ENCODE assay signal across 11 cellular contexts in genomic region chr6:34240329-34241248, GRCh38. TPM values are rescaled to one million over a fixed set of nuclear protein-coding genes. Genes with fewer than 3 reads are reported as not detected.
DNase-seq lines count a peak whose midpoint lies in the region; ATAC-seq, FAIRE-seq and TF ChIP-seq lines count a peak whose summit lies in the region.
"Had no signal": no experiment of that assay in that cellular context is flagged by ENCODE, and none has a peak within 500 bp of the region (broad histone marks: within the 10 kb centered on the region; RNA-seq: fewer than 3 reads in every experiment).

No MANE protein-coding gene starts in this region.

- in situ Hi-C loops in mammary epithelial cell (cut with MboI; ENCODE audit: low sequenced_read_pairs in 2 of 2) = no loop called here

- peaks cover 50% of the 10 kb centered on the region for H3K79me2 ChIP-seq in mammary epithelial cell (ENCODE audit: insufficient read depth, low read length)

- H3K4me2 ChIP-seq in mammary epithelial cell (ENCODE audit: insufficient read depth, low read depth, low read length) = peak overlapping the region; percentile 78

- TF ChIP-seq POLR2A in thyroid gland (IDR thresholded peaks at IDR 0.05) = no peak

- H3K27me3 Mint-ChIP-seq in MCF 10A (ENCODE audit: insufficient read depth, unreplicated experiment) (no peaks in the 10 kb centered on the region), activated B cell treated with CpG ODN at 0.5 μM for 24 hours (no peaks in the 10 kb centered on the region)

- peaks cover 44% of the 10 kb centered on the region for H3K4me1 Mint-ChIP-seq in MCF 10A (ENCODE audit: insufficient read depth, unreplicated experiment)
- peaks cover 56% of the 10 kb centered on the region for H3K4me1 Mint-ChIP-seq in activated B cell treated with CpG ODN at 0.5 μM for 24 hours

- no peak overlapping the region for H2AFZ ChIP-seq in mammary epithelial cell (ENCODE audit: low read depth, low read length)

- H3K9me3 ChIP-seq in mammary epithelial cell (replicated peaks; ENCODE audit: insufficient read depth, low read length) (no peaks in the 10 kb centered on the region), iPS DF 6.9 (ENCODE audit: control insufficient read depth, insufficient read depth, low read length) (no peaks in the 10 kb centered on the region), thyroid gland (no peaks in the 10 kb centered on the region)

- no peak overlapping the region for H3K4me3 Mint-ChIP-seq in MCF 10A (ENCODE audit: unreplicated experiment)
- no peak overlapping the region for H3K4me3 Mint-ChIP-seq in activated B cell treated with CpG ODN at 0.5 μM for 24 hours

- H3K27ac Mint-ChIP-seq in MCF 10A (ENCODE audit: low read depth, unreplicated experiment) (no peak overlapping the region), activated B cell treated with CpG ODN at 0.5 μM for 24 hours (peak overlapping the region; percentile 53)

- dilution Hi-C loops in mammary epithelial cell (cut with HindIII; ENCODE audit: low sequenced_read_pairs) = no loop called here

- no peak for TF ChIP-seq CTCF in mammary epithelial cell (conservative IDR thresholded peaks at IDR 0.05 in 1 of 2, IDR thresholded peaks at IDR 0.05 in 1 of 2; ENCODE audit: extremely low read depth in 1 of 2, insufficient read depth in 1 of 2, low read depth in 1 of 2, low read length in 2 of 2)
- TF ChIP-seq CTCF in MCF 10A (IDR thresholded peaks at IDR 0.05; ENCODE audit: unreplicated experiment) = no peak
- no peak for TF ChIP-seq CTCF in activated B cell treated with CpG ODN at 0.5 μM for 24 hours (IDR thresholded peaks at IDR 0.05)
- no peak for TF ChIP-seq CTCF in thyroid gland (IDR thresholded peaks at IDR 0.05)

- intact Hi-C loops in mammary epithelial cell (cut with micrococcal nuclease) (loop anchor here (5.0 kb wide), 1 partner anchor 78 kb away; no protein-coding TSS in a partner anchor), MCF 10A (cut with micrococcal nuclease) (no loop called here), activated B cell treated with CpG ODN at 0.5 μM for 24 hours (cut with micrococcal nuclease) (no loop called here), thyroid gland (cut with DNase I) (no loop called here)

- no peak overlapping the region for H3K9ac ChIP-seq in mammary epithelial cell (ENCODE audit: insufficient read depth, low read length)

- H3K36me3 ChIP-seq in mammary epithelial cell (ENCODE audit: insufficient read depth, low read length) (peaks cover 5% of the 10 kb centered on the region), iPS DF 6.9 (ENCODE audit: control insufficient read depth, insufficient read depth, low read length) (peaks cover 47% of the 10 kb centered on the region), thyroid gland (no peaks in the 10 kb centered on the region)

- BruUV-seq in mammary epithelial cell (replicated peaks; lab: Mats Ljungman, UMichigan) (no TSS peak), MCF 10A (replicated peaks; lab: Mats Ljungman, UMichigan) (no TSS peak)

- no peak for DNase-seq in mammary epithelial cell
- DNase-seq in MCF 10A (ENCODE audit: unreplicated experiment) = no peak
- no peak for DNase-seq in activated B cell treated with CpG ODN at 0.5 μM for 24 hours
- DNase-seq in iPS DF 6.9 (ENCODE audit: low read depth, low spot score) = no peak
- peak; percentile 1 for DNase-seq in urothelium cell line (ENCODE audit: low spot score)
- no peak for DNase-seq in A172 (ENCODE audit: low spot score)
- DNase-seq in thyroid gland = no peak
- DNase-seq: COR-L47, retina had no signal

- no peak overlapping the region for H3K4me3 ChIP-seq in mammary epithelial cell (replicated peaks in 1 of 3; ENCODE audit: insufficient read depth in 1 of 3, low read depth in 2 of 3, low read length in 3 of 3)
- 0 out of 2 replicates have a peak overlapping the region, but pooled peaks have one; percentile 5 for H3K4me3 ChIP-seq in iPS DF 6.9 (ENCODE audit: low read length)
- H3K4me3 ChIP-seq in thyroid gland (replicated peaks in 1 of 3) = no peak overlapping the region
- H3K4me3 ChIP-seq: SK-N-MC had no signal

- H3K27me3 ChIP-seq in mammary epithelial cell (ENCODE audit: insufficient read depth, low read length) (no peaks in the 10 kb centered on the region), iPS DF 6.9 (ENCODE audit: control insufficient read depth, insufficient read depth, low read length) (no peaks in the 10 kb centered on the region), thyroid gland (no peaks in the 10 kb centered on the region)

- ATAC-seq in activated B cell treated with CpG ODN at 0.5 μM for 24 hours (ENCODE audit: low read depth) (no peak), HG02678 (IDR thresholded peaks at IDR 0.05; ENCODE audit: unreplicated experiment) (no peak)

- H3K4me1 ChIP-seq in mammary epithelial cell (ENCODE audit: insufficient read depth, low read length) (peaks cover 77% of the 10 kb centered on the region), iPS DF 6.9 (ENCODE audit: control insufficient read depth, insufficient read depth, low read length) (peaks cover 3% of the 10 kb centered on the region), thyroid gland (peaks cover 14 to 38% of the 10 kb centered on the region in 2 donors)

- CTCF ChIA-PET in mammary epithelial cell (lab: Charles Lee; ENCODE audit: low non-redundant PET) (interaction anchor here (0.5 kb wide), 1 partner anchor 220 kb away, joined by 3 read pairs; no protein-coding TSS in a partner anchor), MCF 10A (lab: Yijun Ruan, JAX) (interaction anchor here (0.5 to 1.3 kb wide), 4 partner anchors 9 to 1815 kb away, joined by 3 to 5 read pairs (median 4); partner anchors contain the start of gene SMIM29), activated B cell treated with CpG ODN at 0.5 μM for 24 hours (lab: Charles Lee) (interaction anchor here (1.1 to 1.4 kb wide), 3 partner anchors 44 to 175 kb away, joined by 3 to 5 read pairs (median 3); no protein-coding TSS in a partner anchor)

- H3K27ac ChIP-seq in mammary epithelial cell (ENCODE audit: insufficient read depth, low read depth, low read length) (no peak overlapping the region), iPS DF 6.9 (ENCODE audit: low read length) (no peak overlapping the region), thyroid gland (no peak overlapping the region)

- H3K9me3 Mint-ChIP-seq in MCF 10A (ENCODE audit: unreplicated experiment) (no peaks in the 10 kb centered on the region), activated B cell treated with CpG ODN at 0.5 μM for 24 hours (no peaks in the 10 kb centered on the region)

- H4K20me1 ChIP-seq in mammary epithelial cell (ENCODE audit: insufficient read depth, low read length) = no peaks in the 10 kb centered on the region

- 97% methylated on average over 22 of the region's 22 CpGs for WGBS in mammary epithelial cell (ENCODE audit: low coverage, missing lambda C conversion rate)
- WGBS in iPS DF 6.9 (ENCODE audit: insufficient coverage, insufficient read length) = no CpG with 5 or more reads among the region's 22 CpGs
- 92 to 93% methylated on average over 16 to 22 of the region's 22 CpGs for WGBS in thyroid gland, 2 donors

- POLR2A ChIA-PET in MCF 10A (lab: Yijun Ruan, JAX) (no interaction called here), activated B cell treated with CpG ODN at 0.5 μM for 24 hours (lab: Charles Lee) (interaction anchor here (0.7 to 1.0 kb wide), 3 partner anchors 8 to 19 kb away, joined by 3 to 5 read pairs (median 3); partner anchors contain the start of gene SMIM29)

- H3K36me3 Mint-ChIP-seq in MCF 10A (ENCODE audit: insufficient read depth, unreplicated experiment) (peaks cover 3% of the 10 kb centered on the region), activated B cell treated with CpG ODN at 0.5 μM for 24 hours (ENCODE audit: low read depth) (peaks cover 67% of the 10 kb centered on the region)

- FAIRE-seq in urothelium cell line (lab: Jason Lieb, UNC) = no peak

RNA-seq across cellular contexts. Expression of gene HMGA1, which starts 3.9 kb away (rescaled TPM):
- total RNA-seq in mammary epithelial cell = 100 to 1,000 TPM in 1 of 2 donors, 10 to 100 TPM in 1; 21.2 to 314 TPM
- polyA plus RNA-seq in mammary epithelial cell = 151 TPM
- polyA minus RNA-seq in mammary epithelial cell = 338 TPM
- total RNA-seq in MCF 10A (2022) = 154 and 202 TPM in 2 replicates
- 186 and 188 TPM in 2 replicates for total RNA-seq in activated B cell treated with CpG ODN at 0.5 μM for 24 hours
- total RNA-seq in A172 (2014; rRNA removed; shearing (Covaris generic)) = 72.3 and 117 TPM in 2 replicates
- 10 to 100 TPM; 33.3 to 48.5 (median 41.9) TPM for total RNA-seq in thyroid gland

RNA-seq across cellular contexts. Expression of gene SMIM29, which starts 8.2 kb away (rescaled TPM):
- total RNA-seq in mammary epithelial cell (10 to 100 TPM; 20.3 to 40.6 TPM), MCF 10A (2022) (12.0 and 25.7 TPM in 2 replicates), activated B cell treated with CpG ODN at 0.5 μM for 24 hours (25.8 and 27.7 TPM in 2 replicates), thyroid gland (10 to 100 TPM; 23.4 to 46.2 (median 31.1) TPM)
- 48.6 TPM for polyA plus RNA-seq in mammary epithelial cell
- 29.8 TPM for polyA minus RNA-seq in mammary epithelial cell
- total RNA-seq in A172 (2014; rRNA removed; shearing (Covaris generic)) = 49.6 and 70.8 TPM in 2 replicates
